3 cellular contexts compared by ENCODE assay signal in genomic region chr13:43963726-43964125, GRCh38.
TF ChIP-seq lines count a peak whose summit lies in the region.

No MANE protein-coding gene starts in this region.

TF ChIP-seq in HCT116, 20 proteins besides CTCF, POLR2A, EP300 and RAD21:
- TF ChIP-seq SP1 (IDR thresholded peaks at IDR 0.05; ENCODE audit: low read depth) (no peak), MAX (IDR thresholded peaks at IDR 0.05) (0 out of 2 replicates have a peak, but pooled peaks have one; percentile 28)
TF ChIP-seq in HCT116: peak in this region for 1.

TF ChIP-seq in GM12878, 131 proteins besides CTCF, POLR2A, EP300 and RAD21:
- TF ChIP-seq ATF2 (IDR thresholded peaks at IDR 0.05; ENCODE audit: low read length) (no peak), TCF7 (IDR thresholded peaks at IDR 0.05; ENCODE audit: borderline replicate concordance) (no peak), SIX5 (IDR thresholded peaks at IDR 0.05; ENCODE audit: low read depth, low read length, severe bottlenecking) (no peak), ZNF687 (IDR thresholded peaks at IDR 0.05) (no peak), RELB (IDR thresholded peaks at IDR 0.05; ENCODE audit: low read depth) (no peak), IRF4 (IDR thresholded peaks at IDR 0.05; ENCODE audit: low read depth, low read length) (no peak), PAX5 (IDR thresholded peaks at IDR 0.05; ENCODE audit: borderline replicate concordance, low read depth, low read length) (no peak), CEBPB (IDR thresholded peaks at IDR 0.05; ENCODE audit: borderline replicate concordance in 1 of 2, low read depth in 2 of 2, low read length in 2 of 2) (no peak), YBX1 (IDR thresholded peaks at IDR 0.05) (no peak), E2F8 (IDR thresholded peaks at IDR 0.05; ENCODE audit: low read depth, partially characterized antibody) (no peak)

TF ChIP-seq in GM12891, 5 proteins besides CTCF, POLR2A, EP300 and RAD21:
- TF ChIP-seq SPI1 (IDR thresholded peaks at IDR 0.05; ENCODE audit: low read depth, low read length), result no peak
- TF ChIP-seq TAF1 (IDR thresholded peaks at IDR 0.05; ENCODE audit: low read depth, low read length), result no peak
- no peak for TF ChIP-seq PAX5 (IDR thresholded peaks at IDR 0.05; ENCODE audit: insufficient read depth, low read length, severe bottlenecking)
- no peak for TF ChIP-seq POLR2AphosphoS5 (IDR thresholded peaks at IDR 0.05; ENCODE audit: low read depth, low read length)
- TF ChIP-seq POU2F2 (IDR thresholded peaks at IDR 0.05; ENCODE audit: low read depth, low read length), result no peak
